In genomic region chr6:83169511-83169910, GRCh38 we compare ENCODE assay signal across 15 cellular contexts.
"Had no signal": no experiment of that assay in that cellular context is flagged by ENCODE, and none has a peak within 500 bp of the region (broad histone marks: within the 10 kb centered on the region; RNA-seq: fewer than 3 reads in every experiment).

No MANE protein-coding gene starts in this region.

- H3K27ac ChIP-seq: body of pancreas, thoracic aorta had no signal

- H3K4me1 Mint-ChIP-seq: activated T-helper 17 cell treated with anti-CD3 and anti-CD28 coated beads, Interleukin-2, amount 50 U/mL, for 72 hours; central memory CD8-positive, alpha-beta T cell; natural killer cell had no signal

- H3K27ac Mint-ChIP-seq: activated CD4-positive, alpha-beta T cell treated with anti-CD3 and anti-CD28 coated beads, Interleukin-2, amount 10 ng/mL, durations not matched to agents 7 days and 5 days; activated naive CD4-positive, alpha-beta T cell treated with anti-CD3 and anti-CD28 coated beads for 36 hours; activated T-helper 17 cell treated with anti-CD3 and anti-CD28 coated beads, Interleukin-2, amount 50 U/mL, for 72 hours; dendritic cell treated with granulocyte-macrophage colony-stimulating factor and Interleukin-4, amounts not matched to agents 40 ng/mL and 50 ng/mL, for 4 days; T-helper 1 cell treated with Interleukin-12 subunit alpha and Interleukin-12 subunit beta and Interleukin-4 antibody, amounts not matched to agents 30 μg/mL and 1 μg/mL, for 36 hours had no signal

- DNase-seq: activated CD4-positive, alpha-beta T cell treated with anti-CD3 and anti-CD28 coated beads, Interleukin-2, amount 10 ng/mL, durations not matched to agents 7 days and 5 days; activated CD4-positive, CD25-positive, alpha-beta regulatory T cell; activated CD8-positive, alpha-beta memory T cell treated with anti-CD3 and anti-CD28 coated beads for 24 hours; activated naive CD4-positive, alpha-beta T cell treated with anti-CD3 and anti-CD28 coated beads for 36 hours; body of pancreas; erythroblast; natural killer cell; occipital lobe; stimulated activated CD4-positive, alpha-beta T cell treated with anti-CD3 and anti-CD28 coated beads, Interleukin-4, amount 100 ng/mL, for 24 hours; stomach had no signal

- H3K4me1 ChIP-seq: body of pancreas had no signal

- H3K27me3 ChIP-seq: body of pancreas, stomach had no signal

- H3K9me3 ChIP-seq: body of pancreas, stomach, thoracic aorta had no signal

- H3K4me3 Mint-ChIP-seq: activated CD4-positive, alpha-beta T cell treated with anti-CD3 and anti-CD28 coated beads, Interleukin-2, amount 10 ng/mL, durations not matched to agents 7 days and 5 days; activated naive CD4-positive, alpha-beta T cell treated with anti-CD3 and anti-CD28 coated beads for 36 hours; activated T-helper 17 cell treated with anti-CD3 and anti-CD28 coated beads, Interleukin-2, amount 50 U/mL, for 72 hours; central memory CD8-positive, alpha-beta T cell; dendritic cell treated with granulocyte-macrophage colony-stimulating factor and Interleukin-4, amounts not matched to agents 40 ng/mL and 50 ng/mL, for 4 days; natural killer cell; T-helper 1 cell treated with Interleukin-12 subunit alpha and Interleukin-12 subunit beta and Interleukin-4 antibody, amounts not matched to agents 30 μg/mL and 1 μg/mL, for 36 hours had no signal

- ATAC-seq: activated T-helper 17 cell treated with anti-CD3 and anti-CD28 coated beads, Interleukin-2, amount 50 U/mL, for 72 hours; body of pancreas; natural killer cell had no signal

- H3K9me3 Mint-ChIP-seq: activated CD4-positive, alpha-beta T cell treated with anti-CD3 and anti-CD28 coated beads, Interleukin-2, amount 10 ng/mL, durations not matched to agents 7 days and 5 days; activated naive CD4-positive, alpha-beta T cell treated with anti-CD3 and anti-CD28 coated beads for 36 hours; activated T-helper 17 cell treated with anti-CD3 and anti-CD28 coated beads, Interleukin-2, amount 50 U/mL, for 72 hours; central memory CD8-positive, alpha-beta T cell; dendritic cell treated with granulocyte-macrophage colony-stimulating factor and Interleukin-4, amounts not matched to agents 40 ng/mL and 50 ng/mL, for 4 days; natural killer cell; T-helper 1 cell treated with Interleukin-12 subunit alpha and Interleukin-12 subunit beta and Interleukin-4 antibody, amounts not matched to agents 30 μg/mL and 1 μg/mL, for 36 hours had no signal

- H3K4me3 ChIP-seq: body of pancreas, stomach, thoracic aorta had no signal
